ENCODE assay signal across 1 cellular context in the genomic region with DNA sequence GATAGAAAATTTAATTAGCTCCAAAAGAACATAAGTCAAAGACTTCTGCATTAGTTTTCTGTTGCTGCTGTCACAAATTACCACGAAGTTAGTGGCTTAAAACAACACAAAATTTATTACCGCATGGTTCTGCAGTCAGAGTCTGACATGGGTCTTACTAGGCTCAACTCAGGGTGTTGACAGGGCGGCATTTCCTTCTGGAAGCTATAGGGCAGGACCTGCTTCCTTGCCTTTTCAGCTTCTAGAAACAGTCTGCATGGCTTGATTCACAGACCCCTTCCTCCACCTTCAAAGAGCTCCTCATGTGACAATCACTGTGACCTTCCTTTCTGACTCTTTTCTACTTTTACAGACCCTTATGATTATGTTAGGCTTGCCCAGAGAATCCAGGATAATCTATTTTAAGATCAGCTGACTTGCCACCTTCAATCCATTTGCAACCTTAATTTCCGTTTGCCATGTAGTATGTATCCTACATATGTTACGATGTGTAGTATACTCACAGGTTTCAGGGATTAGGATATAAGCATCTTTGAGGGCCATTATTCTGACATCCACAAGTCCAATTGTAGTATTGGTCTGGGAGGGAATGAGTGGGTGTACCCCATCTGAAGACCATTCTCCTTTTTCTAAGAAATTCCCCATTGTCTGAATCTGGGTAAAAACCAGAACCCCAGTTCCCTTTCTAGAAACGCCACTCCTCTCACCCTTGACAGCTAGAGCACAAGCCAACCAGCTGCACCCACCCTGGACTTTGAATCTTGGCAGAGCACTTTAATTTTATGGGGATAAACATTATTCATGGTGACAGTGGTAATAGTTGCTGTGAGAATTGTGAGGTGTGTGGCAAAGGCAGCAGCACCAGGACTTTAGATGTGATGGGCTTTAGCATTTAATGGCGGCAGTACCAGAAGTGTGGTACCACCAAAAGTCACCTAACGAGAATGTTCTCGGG.
TF ChIP-seq lines count a peak whose summit lies in the region.

No MANE protein-coding gene starts in this region.

TF ChIP-seq in GM23338, 12 proteins besides CTCF, POLR2A, EP300 and RAD21 (continued from another document):
- TF ChIP-seq ZNF462 (CRISPR knock-in tag; IDR thresholded peaks at IDR 0.05) (no peak), ETS1 (IDR thresholded peaks at IDR 0.05) (no peak), EZH2phosphoT487 (IDR thresholded peaks at IDR 0.05; ENCODE audit: unreplicated experiment) (no peak), CREB1 (CRISPR knock-in tag; IDR thresholded peaks at IDR 0.05; ENCODE audit: low read depth) (no peak), EZH2 (IDR thresholded peaks at IDR 0.05; ENCODE audit: low read depth, unreplicated experiment) (no peak), STAT1 (IDR thresholded peaks at IDR 0.05; ENCODE audit: unreplicated experiment) (no peak)
